Comparison of ENCODE assay signal across 30 cellular contexts in genomic region chr3:99939834-99940233, GRCh38.
DNase-seq lines count a peak whose midpoint lies in the region; ATAC-seq and TF ChIP-seq lines count a peak whose summit lies in the region.
"Had no signal": no experiment of that assay in that cellular context is flagged by ENCODE, and none has a peak within 500 bp of the region (broad histone marks: within the 10 kb centered on the region; RNA-seq: fewer than 3 reads in every experiment).

No MANE protein-coding gene starts in this region.

- H3K27me3 ChIP-seq in heart right ventricle: no peaks in the 10 kb centered on the region
- H3K27me3 ChIP-seq in hepatocyte: no peaks in the 10 kb centered on the region
- H3K27me3 ChIP-seq: body of pancreas, testis had no signal

- H3K4me3 ChIP-seq in heart right ventricle (no peak overlapping the region), hepatocyte (no peak overlapping the region), urinary bladder (ENCODE audit: low read depth, low read length) (no peak overlapping the region)
- H3K4me3 ChIP-seq: body of pancreas, GM23248, testis had no signal

- H2AFZ ChIP-seq in hepatocyte: peak overlapping the region; percentile 53
- H2AFZ ChIP-seq: GM23248 had no signal

- intact Hi-C loops in heart right ventricle (cut with DNase I) (loop anchor here in 5 of 10 donors (5.0 to 10.0 kb wide), 6 partner anchors 65 to 315 kb away; no protein-coding TSS in a partner anchor), cardiac septum (cut with DNase I) (loop anchor here (5.0 kb wide), 2 partner anchors 67 to 102 kb away; no protein-coding TSS in a partner anchor), sciatic nerve (cut with DNase I) (no loop called here)

- TF ChIP-seq CTCF in heart right ventricle (IDR thresholded peaks at IDR 0.05): no peak
- no peak for TF ChIP-seq CTCF in hepatocyte (IDR thresholded peaks at IDR 0.05; ENCODE audit: poor library complexity)

- peak overlapping the region in 8 of 10 donors; percentile 2 to 70 (median 38) for H3K27ac ChIP-seq in heart right ventricle
- peak overlapping the region; percentile 70 for H3K27ac ChIP-seq in hepatocyte
- peak overlapping the region; percentile 38 for H3K27ac ChIP-seq in urinary bladder (ENCODE audit: low read depth)
- H3K27ac ChIP-seq: body of pancreas, epithelial cell of prostate, GM23248, testis had no signal

- H3K9me3 ChIP-seq in heart right ventricle (no peaks in the 10 kb centered on the region), hepatocyte (ENCODE audit: low read depth) (no peaks in the 10 kb centered on the region)
- H3K9me3 ChIP-seq: body of pancreas, testis had no signal

- peaks cover 5 to 59% (median 52%) of the 10 kb centered on the region in 9 donors for H3K4me1 ChIP-seq in heart right ventricle
- peaks cover 44% of the 10 kb centered on the region for H3K4me1 ChIP-seq in hepatocyte (ENCODE audit: insufficient read depth)
- H3K4me1 ChIP-seq in urinary bladder (ENCODE audit: insufficient read depth): peaks cover 3% of the 10 kb centered on the region
- H3K4me1 ChIP-seq: body of pancreas had no signal

- ATAC-seq in heart right ventricle (peak in 3 of 8 donors; percentile 42 to 55 (median 54)), sciatic nerve (peak; percentile 50)
- ATAC-seq: body of pancreas; natural killer cell treated with Interleukin-12 subunit alpha and Interleukin-12 subunit beta and Interleukin-15 and Interleukin-18, amount 100 ng/mL, for 72 hours; stimulated activated naive B cell treated with anti-CD40 and anti-IgM and Interleukin-4, amounts not matched to agents 10 μg/mL and 1 μg/mL and 100 μg/mL, for 72 hours had no signal

- no peaks in the 10 kb centered on the region for H3K79me2 ChIP-seq in hepatocyte

- 77 to 81% methylated on average over 1 of the region's 1 CpG for WGBS in heart right ventricle, 2 donors
- WGBS in hepatocyte (ENCODE audit: low lambda C conversion rate, missing lambda C conversion rate): 15% methylated on average over 1 of the region's 1 CpG
- WGBS in urinary bladder: 24% methylated on average over 1 of the region's 1 CpG

- H4K20me1 ChIP-seq in hepatocyte (ENCODE audit: insufficient read depth, poor library complexity, severe bottlenecking): no peaks in the 10 kb centered on the region

- DNase-seq in heart right ventricle (no peak), cardiac septum (ENCODE audit: low spot score) (no peak), hepatocyte (ENCODE audit: low spot score) (no peak), sciatic nerve (ENCODE audit: low spot score) (no peak), ureter (ENCODE audit: low spot score) (no peak), NCI-H526 treated with DMSO at 0.1 percent for 48 hours (lab: John Stamatoyannopoulos, UW) (no peak), DMS153 treated with DMSO at 0.1 percent for 48 hours (lab: John Stamatoyannopoulos, UW; ENCODE audit: unreplicated experiment) (no peak)
- DNase-seq: activated CD4-positive, alpha-beta T cell treated with anti-CD3 and anti-CD28 coated beads for 4 hours; activated gamma-delta T cell; activated T-cell treated with anti-CD3 and anti-CD28 coated beads, Interleukin-2, amount 50 U/mL, for 24 hours; AML-193; body of pancreas; CD4-positive, alpha-beta T cell; cerebellar nuclear complex; effector CD4-positive, alpha-beta T cell; foreskin fibroblast; GM23248; hypothalamus; immature natural killer cell; KG1; left ventricle myocardium superior; MM.1S; NCI-H1417 treated with DMSO at 0.1 percent for 48 hours; NCI-H2081 treated with DMSO at 0.1 percent for 48 hours; stimulated activated CD4-positive, alpha-beta T cell treated with anti-CD3 and anti-CD28 coated beads, Interleukin-4, amount 100 ng/mL, for 4 hours; stimulated activated naive B cell treated with anti-CD40 and anti-IgM and Interleukin-4, amounts not matched to agents 10 μg/mL and 1 μg/mL and 100 μg/mL, for 72 hours; testis had no signal

- no peaks in the 10 kb centered on the region for H3K9me2 ChIP-seq in hepatocyte (replicated peaks; ENCODE audit: insufficient read depth)

- H3K4me2 ChIP-seq in hepatocyte: peak overlapping the region; percentile 3

- H3K36me3 ChIP-seq in heart right ventricle (no peaks in the 10 kb centered on the region), hepatocyte (replicated peaks; ENCODE audit: insufficient read depth, low read depth) (no peaks in the 10 kb centered on the region), urinary bladder (ENCODE audit: insufficient read depth) (no peaks in the 10 kb centered on the region)
